Comparison of ENCODE assay signal across 8 cellular contexts in the genomic region with DNA sequence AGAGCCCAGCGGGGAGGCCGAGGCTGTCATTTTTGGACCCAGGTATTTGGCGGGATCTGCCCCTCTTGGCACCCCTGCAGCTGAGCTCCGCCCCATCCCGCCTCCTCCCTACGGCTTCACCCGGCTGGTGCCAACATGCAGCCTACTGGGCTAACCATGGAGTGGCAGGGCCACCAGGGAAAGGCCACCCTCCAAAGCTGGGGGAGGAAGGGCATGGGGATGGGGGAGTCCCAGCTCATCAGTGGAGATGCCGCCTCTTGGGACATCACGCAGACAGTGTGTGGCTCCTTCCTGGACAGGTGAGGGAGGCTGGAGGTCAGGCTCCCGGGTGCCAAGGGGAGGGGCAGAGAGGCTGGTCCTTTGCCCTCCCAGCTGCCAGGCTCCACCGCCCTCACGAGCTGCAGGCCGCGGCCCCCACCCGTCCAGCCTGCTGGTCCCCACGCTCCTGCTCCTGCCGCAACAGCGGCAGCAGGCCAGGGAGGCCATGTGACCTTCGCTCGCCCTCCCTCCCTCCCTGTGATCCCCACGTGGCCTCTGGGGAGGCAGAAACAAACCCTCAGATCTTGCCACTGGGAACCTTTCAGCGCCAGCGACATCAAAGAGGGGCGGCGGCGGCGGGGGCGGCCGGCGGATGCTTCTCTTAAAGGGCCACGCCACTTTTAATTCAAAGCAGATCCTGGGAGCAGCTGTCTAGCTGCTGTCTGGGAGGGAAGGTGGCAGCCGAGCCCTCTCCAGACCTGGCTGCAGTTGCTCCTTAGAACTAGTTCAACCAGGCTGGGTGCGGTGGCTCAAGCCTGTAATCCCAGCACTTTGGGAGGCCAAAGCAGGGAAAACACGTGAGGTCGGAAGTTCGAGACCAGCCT. TPM values are rescaled to one million over a fixed set of nuclear protein-coding genes. Genes with fewer than 3 reads are reported as not detected.
A peak's percentile ranks its signal among the peaks of the same experiment; 100 is the strongest.
DNase-seq lines count a peak whose midpoint lies in the region; ATAC-seq and TF ChIP-seq lines count a peak whose summit lies in the region.

No MANE protein-coding gene starts in this region.

- no peak overlapping the region for H2AFZ ChIP-seq in neural progenitor cell (replicated peaks)

- H3K36me3 ChIP-seq in CD4-positive, alpha-beta memory T cell (ENCODE audit: insufficient read depth, low read length) = no peaks in the 10 kb centered on the region
- H3K36me3 ChIP-seq in NT2/D1 (ENCODE audit: insufficient read depth, insufficient read length, low read length) (no peaks in the 10 kb centered on the region), neural progenitor cell (no peaks in the 10 kb centered on the region)

- H4K20me1 ChIP-seq in neural progenitor cell (ENCODE audit: low read depth) = no peaks in the 10 kb centered on the region

- H3K27me3 ChIP-seq in CD4-positive, alpha-beta memory T cell (ENCODE audit: insufficient read depth, low read length) = peaks cover 1% of the 10 kb centered on the region
- peaks cover 24% of the 10 kb centered on the region for H3K27me3 ChIP-seq in NT2/D1 (ENCODE audit: insufficient read depth, insufficient read length)
- peaks cover 81% of the 10 kb centered on the region for H3K27me3 ChIP-seq in neural progenitor cell

- DNase-seq in CD4-positive, alpha-beta memory T cell = peak; percentile 85 to 92 (median 86)
- DNase-seq in NT2/D1 (ENCODE audit: low read depth, low spot score) = peak; percentile 70
- DNase-seq in activated T-cell treated with anti-CD3 and anti-CD28 coated beads, Interleukin-2, amount 50 U/mL, for 48 hours = peak; percentile 92 to 93
- peak; percentile 57 for DNase-seq in fibroblast of peridontal ligament (ENCODE audit: extremely low read depth)
- DNase-seq in neural progenitor cell (ENCODE audit: low spot score) = peak; percentile 94
- no peak for DNase-seq in DMS114 treated with DMSO at 0.1 percent for 48 hours (lab: John Stamatoyannopoulos, UW; ENCODE audit: unreplicated experiment)

- peak overlapping the region; percentile 47 for H3K4me2 ChIP-seq in neural progenitor cell

- H3K9me3 ChIP-seq in CD4-positive, alpha-beta memory T cell (ENCODE audit: control insufficient read depth in 1 of 2, low read length in 2 of 2) = no peaks in the 10 kb centered on the region
- H3K9me3 ChIP-seq in NT2/D1 (ENCODE audit: insufficient read depth, low read length) (peaks cover 8% of the 10 kb centered on the region; the same call in 1 of the 2 replicates), neural progenitor cell (ENCODE audit: low read depth) (no peaks in the 10 kb centered on the region)

- peaks cover 22% of the 10 kb centered on the region for H3K4me1 ChIP-seq in CD4-positive, alpha-beta memory T cell (ENCODE audit: insufficient read depth, low read length)
- peaks cover 13% of the 10 kb centered on the region for H3K4me1 ChIP-seq in NT2/D1 (ENCODE audit: insufficient read depth, insufficient read length)
- H3K4me1 ChIP-seq in neural progenitor cell = peaks cover 22% of the 10 kb centered on the region

- H3K9ac ChIP-seq in NT2/D1 (ENCODE audit: insufficient read length, low read depth) (peak overlapping the region; percentile 64), neural progenitor cell (no peak overlapping the region)

- H3K4me1 Mint-ChIP-seq in CD4-positive, alpha-beta memory T cell = peaks cover 3 to 20% (median 7%) of the 10 kb centered on the region in 4 donors
- peaks cover 39% of the 10 kb centered on the region for H3K4me1 Mint-ChIP-seq in neural progenitor cell
- peaks cover 17% of the 10 kb centered on the region for H3K4me1 Mint-ChIP-seq in stimulated activated naive CD8-positive, alpha-beta T cell treated with anti-CD3 and anti-CD28 coated beads, Interleukin-15, Interleukin-2, amounts not matched to agents 100 ng/mL and 50 ng/mL, for 24 hours (ENCODE audit: low read depth)

- peak overlapping the region in 6 of 7 donors; percentile 66 to 93 (median 84) for H3K27ac Mint-ChIP-seq in CD4-positive, alpha-beta memory T cell
- peak overlapping the region; percentile 81 for H3K27ac Mint-ChIP-seq in neural progenitor cell
- peak overlapping the region; percentile 68 for H3K27ac Mint-ChIP-seq in stimulated activated naive CD8-positive, alpha-beta T cell treated with anti-CD3 and anti-CD28 coated beads, Interleukin-15, Interleukin-2, amounts not matched to agents 100 ng/mL and 50 ng/mL, for 24 hours

- CTCF ChIA-PET in CD4-positive, alpha-beta memory T cell (lab: Charles Lee; ENCODE audit: partially characterized antibody) = interaction anchor here (0.9 to 3.1 kb wide), 6 partner anchors 8 to 187 kb away, joined by 3 to 13 read pairs (median 6); partner anchors contain the start of genes ASPSCR1, CENPX, DCXR and LRRC45

- no peaks in the 10 kb centered on the region for H3K36me3 Mint-ChIP-seq in CD4-positive, alpha-beta memory T cell
- H3K36me3 Mint-ChIP-seq in neural progenitor cell = no peaks in the 10 kb centered on the region
- H3K36me3 Mint-ChIP-seq in stimulated activated naive CD8-positive, alpha-beta T cell treated with anti-CD3 and anti-CD28 coated beads, Interleukin-15, Interleukin-2, amounts not matched to agents 100 ng/mL and 50 ng/mL, for 24 hours (ENCODE audit: low read depth) = no peaks in the 10 kb centered on the region

- intact Hi-C loops in CD4-positive, alpha-beta memory T cell (cut with micrococcal nuclease) = loop anchor here (1.0 kb wide), 1 partner anchor 10 kb away; the partner anchor contains the start of gene ASPSCR1

- H3F3A ChIP-seq in neural progenitor cell (ENCODE audit: low read depth) = peaks cover 19% of the 10 kb centered on the region

- peak; percentile 51 for ATAC-seq in HG02852 (IDR thresholded peaks at IDR 0.05; ENCODE audit: unreplicated experiment)

- no peaks in the 10 kb centered on the region for H3K9me3 Mint-ChIP-seq in CD4-positive, alpha-beta memory T cell
- H3K9me3 Mint-ChIP-seq in neural progenitor cell = peaks cover 8% of the 10 kb centered on the region
- H3K9me3 Mint-ChIP-seq in stimulated activated naive CD8-positive, alpha-beta T cell treated with anti-CD3 and anti-CD28 coated beads, Interleukin-15, Interleukin-2, amounts not matched to agents 100 ng/mL and 50 ng/mL, for 24 hours = no peaks in the 10 kb centered on the region

- peak overlapping the region; percentile 55 to 79 (median 66) for H3K4me3 Mint-ChIP-seq in CD4-positive, alpha-beta memory T cell
- H3K4me3 Mint-ChIP-seq in neural progenitor cell = peak overlapping the region; percentile 73
- peak overlapping the region; percentile 64 for H3K4me3 Mint-ChIP-seq in stimulated activated naive CD8-positive, alpha-beta T cell treated with anti-CD3 and anti-CD28 coated beads, Interleukin-15, Interleukin-2, amounts not matched to agents 100 ng/mL and 50 ng/mL, for 24 hours

- H3K27me3 Mint-ChIP-seq in CD4-positive, alpha-beta memory T cell = peaks cover 0 to 3% of the 10 kb centered on the region in 2 donors
- peaks cover 23% of the 10 kb centered on the region for H3K27me3 Mint-ChIP-seq in neural progenitor cell (ENCODE audit: insufficient read depth, low read depth)
- peaks cover 5% of the 10 kb centered on the region for H3K27me3 Mint-ChIP-seq in stimulated activated naive CD8-positive, alpha-beta T cell treated with anti-CD3 and anti-CD28 coated beads, Interleukin-15, Interleukin-2, amounts not matched to agents 100 ng/mL and 50 ng/mL, for 24 hours

- POLR2A ChIA-PET in CD4-positive, alpha-beta memory T cell (lab: Charles Lee; ENCODE audit: partially characterized antibody) = interaction anchor here (0.7 to 4.3 kb wide), 13 partner anchors 8 to 331 kb away, joined by 3 to 54 read pairs (median 5); partner anchors contain the start of genes ARHGDIA, ASPSCR1, CENPX and DCXR

- H3K4me3 ChIP-seq in CD4-positive, alpha-beta memory T cell (ENCODE audit: low read length in 2 of 2) = peak overlapping the region in 1 of 2 donors; percentile 46
- H3K4me3 ChIP-seq in NT2/D1 (ENCODE audit: insufficient read length, low read depth) = no peak overlapping the region
- no peak overlapping the region for H3K4me3 ChIP-seq in neural progenitor cell

- no peak for TF ChIP-seq CTCF in neural progenitor cell (IDR thresholded peaks at IDR 0.05)

- H3K27ac ChIP-seq in CD4-positive, alpha-beta memory T cell (ENCODE audit: low read depth, low read length) = peak overlapping the region; percentile 39
- H3K27ac ChIP-seq in neural progenitor cell = no peak overlapping the region

- H3K79me2 ChIP-seq in neural progenitor cell (ENCODE audit: low read depth) = no peaks in the 10 kb centered on the region

RNA-seq across cellular contexts. Expression of gene NOTUM, which starts 6.8 kb away (rescaled TPM):
- not detected for total RNA-seq in CD4-positive, alpha-beta memory T cell
- polyA plus RNA-seq in CD4-positive, alpha-beta memory T cell = not detected
- 0.25 TPM in 1 of 2 replicates, not detected in the other for total RNA-seq in neural progenitor cell (ENCODE audit: low replicate concordance)

RNA-seq across cellular contexts. Expression of gene ASPSCR1, which starts 9.7 kb away (rescaled TPM):
- 10 to 100 TPM; 40.4 to 40.6 TPM for total RNA-seq in CD4-positive, alpha-beta memory T cell
- 10 to 100 TPM; 25.1 to 36.7 TPM for polyA plus RNA-seq in CD4-positive, alpha-beta memory T cell
- total RNA-seq in neural progenitor cell (ENCODE audit: low replicate concordance) = 13.1 and 40.9 TPM in 2 replicates

RNA-seq across cellular contexts. Expression of gene MYADML2, which starts 20.7 kb away (rescaled TPM):
- not detected for total RNA-seq in CD4-positive, alpha-beta memory T cell
- polyA plus RNA-seq in CD4-positive, alpha-beta memory T cell = not detected
- 0.11 TPM in 1 of 2 replicates, not detected in the other for total RNA-seq in neural progenitor cell (ENCODE audit: low replicate concordance)

RNA-seq across cellular contexts. Expression of gene PYCR1, which starts 30.7 kb away (rescaled TPM):
- total RNA-seq in CD4-positive, alpha-beta memory T cell = 1 to 10 TPM in 1 of 2 experiments, under 1 TPM in 1; 0.64 to 1.1 TPM
- 1 to 10 TPM in 1 of 2 donors, under 1 TPM in 1; 0.54 to 3.1 TPM for polyA plus RNA-seq in CD4-positive, alpha-beta memory T cell
- total RNA-seq in neural progenitor cell (ENCODE audit: low replicate concordance) = 32.6 and 72.2 TPM in 2 replicates

RNA-seq across cellular contexts. Expression of gene MAFG, which starts 40.2 kb away (rescaled TPM):
- total RNA-seq in CD4-positive, alpha-beta memory T cell = 10 to 100 TPM; 16.0 to 16.3 TPM
- polyA plus RNA-seq in CD4-positive, alpha-beta memory T cell = 1 to 10 TPM; 2.1 to 3.5 TPM
- total RNA-seq in neural progenitor cell (ENCODE audit: low replicate concordance) = 8.1 and 12.9 TPM in 2 replicates
